In genomic region chr14:39176263-39177167, GRCh38 we compare ENCODE assay signal across 8 cellular contexts. TPM values are rescaled to one million over a fixed set of nuclear protein-coding genes. Genes with fewer than 3 reads are reported as not detected.
DNase-seq lines count a peak whose midpoint lies in the region; ATAC-seq and TF ChIP-seq lines count a peak whose summit lies in the region.

No MANE protein-coding gene starts in this region.

- ATAC-seq in natural killer cell = no peak

- H3K9me3 Mint-ChIP-seq in dendritic cell treated with granulocyte-macrophage colony-stimulating factor and Interleukin-4, amounts not matched to agents 40 ng/mL and 50 ng/mL, for 4 days = no peaks in the 10 kb centered on the region
- H3K9me3 Mint-ChIP-seq in natural killer cell = no peaks in the 10 kb centered on the region

- H3K27me3 Mint-ChIP-seq in dendritic cell treated with granulocyte-macrophage colony-stimulating factor and Interleukin-4, amounts not matched to agents 40 ng/mL and 50 ng/mL, for 4 days = no peaks in the 10 kb centered on the region
- no peaks in the 10 kb centered on the region for H3K27me3 Mint-ChIP-seq in natural killer cell (ENCODE audit: low read depth in 2 of 2)

- peaks cover 51% of the 10 kb centered on the region for H3K36me3 Mint-ChIP-seq in dendritic cell treated with granulocyte-macrophage colony-stimulating factor and Interleukin-4, amounts not matched to agents 40 ng/mL and 50 ng/mL, for 4 days (ENCODE audit: low read depth)
- peaks cover 21% of the 10 kb centered on the region for H3K36me3 Mint-ChIP-seq in natural killer cell

- no peak overlapping the region for H3K27ac ChIP-seq in caudate nucleus (ENCODE audit: low read depth, low read length)

- intact Hi-C loops in dendritic cell treated with granulocyte-macrophage colony-stimulating factor and Interleukin-4, amounts not matched to agents 40 ng/mL and 50 ng/mL, for 4 days (cut with micrococcal nuclease) = no loop called here
- intact Hi-C loops in natural killer cell (cut with micrococcal nuclease) = loop anchor here (10.0 kb wide), 1 partner anchor 1102 kb away; no protein-coding TSS in a partner anchor

- peak overlapping the region; percentile 96 for H3K4me3 ChIP-seq in BE2C (ENCODE audit: low read depth, low read length)
- peak overlapping the region; percentile 74 for H3K4me3 ChIP-seq in LNCaP clone FGC (ENCODE audit: low read depth, low read length)

- no peaks in the 10 kb centered on the region for H3K4me1 ChIP-seq in BE2C

- H3K4me1 Mint-ChIP-seq in dendritic cell treated with granulocyte-macrophage colony-stimulating factor and Interleukin-4, amounts not matched to agents 40 ng/mL and 50 ng/mL, for 4 days (ENCODE audit: low read depth) = peaks cover 21% of the 10 kb centered on the region
- peaks cover 26 to 37% of the 10 kb centered on the region in 2 donors for H3K4me1 Mint-ChIP-seq in natural killer cell

- TF ChIP-seq CTCF in BE2C (IDR thresholded peaks at IDR 0.05; ENCODE audit: low read depth, low read length) = no peak
- no peak for TF ChIP-seq CTCF in LNCaP clone FGC (IDR thresholded peaks at IDR 0.05; ENCODE audit: control insufficient read depth, extremely low read depth, insufficient read depth)
- no peak for TF ChIP-seq CTCF in natural killer cell (IDR thresholded peaks at IDR 0.05)

- H3K9me3 ChIP-seq in BE2C = no peaks in the 10 kb centered on the region

- peak overlapping the region; percentile 95 for H3K27ac Mint-ChIP-seq in dendritic cell treated with granulocyte-macrophage colony-stimulating factor and Interleukin-4, amounts not matched to agents 40 ng/mL and 50 ng/mL, for 4 days
- H3K27ac Mint-ChIP-seq in natural killer cell = peak overlapping the region; percentile 97 to 99

- DNase-seq in BE2C = no peak
- no peak for DNase-seq in LNCaP clone FGC (ENCODE audit: low read depth)
- no peak for DNase-seq in natural killer cell
- no peak for DNase-seq in putamen (ENCODE audit: low spot score)
- DNase-seq in caudate nucleus (lab: John Stamatoyannopoulos, UW) = no peak
- DNase-seq in cortex of kidney (lab: John Stamatoyannopoulos, UW) = no peak
- no peak for DNase-seq in NCI-H1105 treated with DMSO at 0.1 percent for 48 hours (lab: John Stamatoyannopoulos, UW)

- no peaks in the 10 kb centered on the region for H3K27me3 ChIP-seq in BE2C

- H3K36me3 ChIP-seq in BE2C = peaks cover 55% of the 10 kb centered on the region

- peak overlapping the region; percentile 92 for H3K4me3 Mint-ChIP-seq in dendritic cell treated with granulocyte-macrophage colony-stimulating factor and Interleukin-4, amounts not matched to agents 40 ng/mL and 50 ng/mL, for 4 days
- H3K4me3 Mint-ChIP-seq in natural killer cell = peak overlapping the region; percentile 99

RNA-seq across cellular contexts. Expression of gene PNN, which starts 1.5 kb away (rescaled TPM):
- polyA plus RNA-seq in BE2C (2012; ENCODE audit: insufficient read depth, insufficient read length, low read depth) = 68.9 TPM
- 100 to 1,000 TPM; 121 to 153 (median 145) TPM for total RNA-seq in natural killer cell

RNA-seq across cellular contexts. Expression of gene TRAPPC6B, which starts 6.4 kb away (rescaled TPM):
- 16.5 TPM for polyA plus RNA-seq in BE2C (2012; ENCODE audit: insufficient read depth, insufficient read length, low read depth)
- 10 to 100 TPM; 20.0 to 32.0 (median 22.0) TPM for total RNA-seq in natural killer cell

RNA-seq across cellular contexts. Expression of gene MIA2, which starts 57.2 kb away (rescaled TPM):
- 15.7 TPM for polyA plus RNA-seq in BE2C (2012; ENCODE audit: insufficient read depth, insufficient read length, low read depth)
- 10 to 100 TPM; 44.7 to 45.7 (median 45.4) TPM for total RNA-seq in natural killer cell
